8 cellular contexts compared by ENCODE assay signal in genomic region chr17:10844667-10845387, GRCh38. TPM values are rescaled to one million over a fixed set of nuclear protein-coding genes. Genes with fewer than 3 reads are reported as not detected.
DNase-seq lines count a peak whose midpoint lies in the region; ATAC-seq and TF ChIP-seq lines count a peak whose summit lies in the region.

No MANE protein-coding gene starts in this region.

- DNase-seq in DMS53 (lab: John Stamatoyannopoulos, UW) = peak; percentile 40
- DNase-seq in DMS53 treated with DMSO at 0.1 percent for 48 hours (lab: John Stamatoyannopoulos, UW; ENCODE audit: unreplicated experiment) = no peak
- peak; percentile 2 for DNase-seq in NCI-H2029 (lab: John Stamatoyannopoulos, UW)
- peak; percentile 65 for DNase-seq in activated CD4-positive, alpha-beta T cell treated with anti-CD3 and anti-CD28 coated beads, Interleukin-2, amount 50 U/mL, for 1 hour
- peak; percentile 71 for DNase-seq in stimulated activated CD4-positive, alpha-beta T cell treated with anti-CD3 and anti-CD28 coated beads, Interleukin-2, amount 100 ng/mL, for 4 hours (ENCODE audit: low read depth)

- TF ChIP-seq RAD21 in liver (IDR thresholded peaks at IDR 0.05) = peak; percentile 95 to 97

- TF ChIP-seq CTCF in liver (IDR thresholded peaks at IDR 0.05; ENCODE audit: low read depth, low read length, missing input control) = peak; percentile 97

- no peaks in the 10 kb centered on the region for H3K27me3 ChIP-seq in liver (ENCODE audit: control insufficient read depth in 4 of 4, insufficient read depth in 4 of 4, low read length in 3 of 4)

- peak; percentile 74 for ATAC-seq in HG02623 (IDR thresholded peaks at IDR 0.05; ENCODE audit: unreplicated experiment)

- peak overlapping the region in 1 of 2 donors; percentile 26 for H3K9ac ChIP-seq in liver (ENCODE audit: low read depth in 1 of 2, low read length in 2 of 2)

- no peaks in the 10 kb centered on the region for H3K9me3 ChIP-seq in liver (ENCODE audit: control insufficient read depth in 4 of 4, low read length in 3 of 4)

- H3K4me1 Mint-ChIP-seq in dendritic cell treated with granulocyte-macrophage colony-stimulating factor and Interleukin-4, amounts not matched to agents 40 ng/mL and 50 ng/mL, for 4 days (ENCODE audit: low read depth) = peaks cover 7% of the 10 kb centered on the region

- peak overlapping the region; percentile 76 for H3K4me3 Mint-ChIP-seq in dendritic cell treated with granulocyte-macrophage colony-stimulating factor and Interleukin-4, amounts not matched to agents 40 ng/mL and 50 ng/mL, for 4 days

- no peaks in the 10 kb centered on the region for H3K36me3 ChIP-seq in liver (ENCODE audit: control insufficient read depth in 4 of 4, insufficient read depth in 3 of 4, low read depth in 1 of 4, low read length in 3 of 4)

- peaks cover 0 to 16% (median 8%) of the 10 kb centered on the region in 4 donors for H3K4me1 ChIP-seq in liver (ENCODE audit: control insufficient read depth in 4 of 4, insufficient read depth in 4 of 4, low read length in 3 of 4)

- intact Hi-C loops in dendritic cell treated with granulocyte-macrophage colony-stimulating factor and Interleukin-4, amounts not matched to agents 40 ng/mL and 50 ng/mL, for 4 days (cut with micrococcal nuclease) = loop anchor here (1.0 to 2.0 kb wide), 3 partner anchors 73 to 199 kb away; no protein-coding TSS in a partner anchor

- 14% methylated on average over 27 of the region's 27 CpGs for WGBS in liver

- peak overlapping the region; percentile 17 for H3K27ac Mint-ChIP-seq in dendritic cell treated with granulocyte-macrophage colony-stimulating factor and Interleukin-4, amounts not matched to agents 40 ng/mL and 50 ng/mL, for 4 days

- no peaks in the 10 kb centered on the region for H3K36me3 Mint-ChIP-seq in dendritic cell treated with granulocyte-macrophage colony-stimulating factor and Interleukin-4, amounts not matched to agents 40 ng/mL and 50 ng/mL, for 4 days (ENCODE audit: low read depth)

- peaks cover 13% of the 10 kb centered on the region for H3K27me3 Mint-ChIP-seq in dendritic cell treated with granulocyte-macrophage colony-stimulating factor and Interleukin-4, amounts not matched to agents 40 ng/mL and 50 ng/mL, for 4 days

- H3K4me3 ChIP-seq in liver (ENCODE audit: low read depth in 1 of 3, low read length in 3 of 3) = peak overlapping the region; percentile 46 to 59 (median 51)

- no peak overlapping the region for H3K27ac ChIP-seq in liver (ENCODE audit: low read depth in 1 of 2, low read length in 2 of 2)

- no peaks in the 10 kb centered on the region for H3K9me3 Mint-ChIP-seq in dendritic cell treated with granulocyte-macrophage colony-stimulating factor and Interleukin-4, amounts not matched to agents 40 ng/mL and 50 ng/mL, for 4 days

TF ChIP-seq in liver, 16 proteins besides CTCF, POLR2A, EP300 and RAD21:
- TF ChIP-seq MAX (IDR thresholded peaks at IDR 0.05) (no peak), RXRA (IDR thresholded peaks at IDR 0.05) (peak in 1 of 2 donors; percentile 17), EGR1 (IDR thresholded peaks at IDR 0.05; ENCODE audit: low read depth in 2 of 2) (no peak)

RNA-seq across cellular contexts. Expression of gene PIRT, which starts 6.9 kb away (rescaled TPM):
- total RNA-seq in liver = not detected
- under 1 TPM in 1 of 2 donors, not detected in 1; 0.18 TPM for polyA plus RNA-seq in liver

RNA-seq across cellular contexts. Expression of gene TMEM238L, which starts 40.9 kb away (rescaled TPM):
- 1 to 10 TPM in 1 of 2 donors, not detected in 1; 4.2 TPM for total RNA-seq in liver
- polyA plus RNA-seq in liver = 1 to 10 TPM in 1 of 2 donors, under 1 TPM in 1; 0.85 to 1.2 TPM
